Comparison of ENCODE assay signal across 13 cellular contexts in genomic region chr10:1123198-1123597, GRCh38.
A peak's percentile ranks its signal among the peaks of the same experiment; 100 is the strongest.
DNase-seq lines count a peak whose midpoint lies in the region; ATAC-seq, FAIRE-seq and TF ChIP-seq lines count a peak whose summit lies in the region.
"Had no signal": no experiment of that assay in that cellular context is flagged by ENCODE, and none has a peak within 500 bp of the region (broad histone marks: within the 10 kb centered on the region; RNA-seq: fewer than 3 reads in every experiment).

No MANE protein-coding gene starts in this region.

- FAIRE-seq in islet of Langerhans (lab: Jason Lieb, UNC) (peak; percentile 38), kidney (lab: Jason Lieb, UNC) (no peak)
- FAIRE-seq: TTC549 had no signal

- no peaks in the 10 kb centered on the region for H4K20me1 ChIP-seq in DND-41 (ENCODE audit: insufficient read depth, low read length)

- H3K36me3 Mint-ChIP-seq in activated T-helper 17 cell treated with anti-CD3 and anti-CD28 coated beads, Interleukin-2, amount 50 U/mL, for 72 hours (ENCODE audit: low read depth), result peaks cover 100% of the 10 kb centered on the region

- H3K4me3 Mint-ChIP-seq in activated T-helper 17 cell treated with anti-CD3 and anti-CD28 coated beads, Interleukin-2, amount 50 U/mL, for 72 hours, result no peak overlapping the region

- peak overlapping the region; percentile 63 for H3K27ac Mint-ChIP-seq in activated T-helper 17 cell treated with anti-CD3 and anti-CD28 coated beads, Interleukin-2, amount 50 U/mL, for 72 hours

- no peak for TF ChIP-seq POLR2A in NB4 (IDR thresholded peaks at IDR 0.05; ENCODE audit: extremely low read depth, insufficient read length)

- H3K9me3 ChIP-seq in DND-41 (ENCODE audit: insufficient read depth, low read length, severe bottlenecking) (no peaks in the 10 kb centered on the region), kidney (ENCODE audit: control insufficient read depth in 1 of 2, low read length in 2 of 2) (no peaks in the 10 kb centered on the region)
- H3K9me3 ChIP-seq: left lung, tibial nerve had no signal

- ATAC-seq in DND-41 (ENCODE audit: insufficient read depth, low read depth), result peak; percentile 39; the same call in 1 of the 3 replicates
- ATAC-seq in activated T-helper 17 cell treated with anti-CD3 and anti-CD28 coated beads, Interleukin-2, amount 50 U/mL, for 72 hours (replicated peaks), result no peak
- no peak for ATAC-seq in GM18520 (IDR thresholded peaks at IDR 0.05; ENCODE audit: unreplicated experiment)
- ATAC-seq: left lung had no signal

- TF ChIP-seq CTCF in DND-41 (IDR thresholded peaks at IDR 0.05; ENCODE audit: borderline replicate concordance, extremely low read depth, low read length, poor library complexity, severe bottlenecking) (no peak), NB4 (IDR thresholded peaks at IDR 0.05; ENCODE audit: low read depth, low read length) (no peak), kidney (IDR thresholded peaks at IDR 0.05; ENCODE audit: borderline replicate concordance, extremely low read depth, insufficient read depth) (no peak)

- H3K27me3 ChIP-seq in DND-41 (ENCODE audit: insufficient read depth, low read length, poor library complexity), result no peaks in the 10 kb centered on the region
- H3K27me3 ChIP-seq: left lung, tibial nerve had no signal

- H3K79me2 ChIP-seq in DND-41 (ENCODE audit: insufficient read depth, low read length), result no peaks in the 10 kb centered on the region

- H3K4me3 ChIP-seq in DND-41 (ENCODE audit: low read depth in 1 of 2, low read length in 2 of 2) (no peak overlapping the region), NB4 (ENCODE audit: low read depth, low read length) (no peak overlapping the region), kidney (ENCODE audit: low read length in 2 of 2) (no peak overlapping the region)
- H3K4me3 ChIP-seq: left lung, tibial nerve had no signal

- H3K9ac ChIP-seq in DND-41 (ENCODE audit: low read depth, low read length) (no peak overlapping the region), kidney (ENCODE audit: low read length in 2 of 2) (no peak overlapping the region)

- intact Hi-C loops in kidney (cut with DNase I), result no loop called here

- H3K27ac ChIP-seq in DND-41 (ENCODE audit: low read length) (no peak overlapping the region), kidney (ENCODE audit: low read depth in 2 of 2, low read length in 2 of 2) (no peak overlapping the region)
- H3K27ac ChIP-seq: C4-2B, left lung, tibial nerve had no signal

- H3K36me3 ChIP-seq in DND-41 (ENCODE audit: insufficient read depth, low read length) (peaks cover 92% of the 10 kb centered on the region), kidney (ENCODE audit: control insufficient read depth in 1 of 2, insufficient read depth in 2 of 2, low read length in 2 of 2) (peaks cover 31 to 62% of the 10 kb centered on the region in 2 donors)

- peak; percentile 35 for DNase-seq in DND-41
- DNase-seq in NB4 (ENCODE audit: low read depth), result peak; percentile 69
- DNase-seq in NCI-H345 (lab: John Stamatoyannopoulos, UW), result no peak
- no peak for DNase-seq in kidney
- DNase-seq in hepatic stellate cell (ENCODE audit: low spot score), result no peak
- DNase-seq: amniotic stem cell, left lung had no signal

- no peak overlapping the region for H3K4me2 ChIP-seq in DND-41 (ENCODE audit: insufficient read depth, low read length)

- H2AFZ ChIP-seq in DND-41 (ENCODE audit: low read depth, low read length), result no peak overlapping the region

- H3K9me3 Mint-ChIP-seq in activated T-helper 17 cell treated with anti-CD3 and anti-CD28 coated beads, Interleukin-2, amount 50 U/mL, for 72 hours, result no peaks in the 10 kb centered on the region

- peaks cover 10% of the 10 kb centered on the region for H3K4me1 Mint-ChIP-seq in activated T-helper 17 cell treated with anti-CD3 and anti-CD28 coated beads, Interleukin-2, amount 50 U/mL, for 72 hours

- H3K4me1 ChIP-seq in DND-41 (ENCODE audit: insufficient read depth, low read length), result peaks cover 6% of the 10 kb centered on the region; the same call in 1 of the 2 replicates
- H3K4me1 ChIP-seq in kidney (ENCODE audit: control insufficient read depth in 1 of 2, insufficient read depth in 1 of 2, low read depth in 1 of 2, low read length in 2 of 2), result no peaks in the 10 kb centered on the region
- H3K4me1 ChIP-seq: tibial nerve had no signal

- H3K27me3 Mint-ChIP-seq in activated T-helper 17 cell treated with anti-CD3 and anti-CD28 coated beads, Interleukin-2, amount 50 U/mL, for 72 hours, result no peaks in the 10 kb centered on the region

Comparison
In these comparisons a context has a peak if more than half of its experiments do, and no peak if none do; other contexts are left out.
1. DNase-seq: peak in DND-41 (single experiment) and NB4 (single experiment); none in NCI-H345 (single experiment), kidney (single experiment) and hepatic stellate cell (single experiment).